Comparison of ENCODE assay signal across 8 cellular contexts in genomic region chr6:52881996-52882841, GRCh38. TPM values are rescaled to one million over a fixed set of nuclear protein-coding genes. Genes with fewer than 3 reads are reported as not detected.
DNase-seq lines count a peak whose midpoint lies in the region; ATAC-seq and TF ChIP-seq lines count a peak whose summit lies in the region.

No MANE protein-coding gene starts in this region.

- 13% methylated on average over 18 of the region's 18 CpGs for WGBS in suprapubic skin

- H3K9me2 ChIP-seq in GM23338 (ENCODE audit: insufficient read depth) (0 out of 2 replicates have a peak, but pooled peaks cover 3% of the 10 kb centered on the region), Karpas-422 (replicated peaks; ENCODE audit: insufficient read depth, low read length) (no peaks in the 10 kb centered on the region)

- TF ChIP-seq POLR2A in suprapubic skin (IDR thresholded peaks at IDR 0.05): no peak

- H2AFZ ChIP-seq in GM23338 (peak overlapping the region; percentile 93), Karpas-422 (ENCODE audit: low read length) (peak overlapping the region; percentile 92; the same call in 1 of the 2 replicates)

- peak overlapping the region; percentile 55; the same call in 2 of the 3 replicates for H3K4me3 Mint-ChIP-seq in GM23338
- peak overlapping the region; percentile 82 for H3K4me3 Mint-ChIP-seq in activated T-helper 2 cell treated with anti-CD3 and anti-CD28 coated beads, Interferon-gamma antibody, Interleukin-2, Interleukin-4, amounts not matched to agents 10 μg/mL and 5 μg/mL and 100 μg/mL, durations not matched to agents 14 hours and 24 hours and 36 hours (ENCODE audit: low read depth)

- no peaks in the 10 kb centered on the region for H3F3A ChIP-seq in GM23338 (replicated peaks; ENCODE audit: low read depth)

- peaks cover 8% of the 10 kb centered on the region; the same call in 2 of the 3 replicates for H3K4me1 Mint-ChIP-seq in GM23338
- peaks cover 22% of the 10 kb centered on the region for H3K4me1 Mint-ChIP-seq in activated T-helper 2 cell treated with anti-CD3 and anti-CD28 coated beads, Interferon-gamma antibody, Interleukin-2, Interleukin-4, amounts not matched to agents 10 μg/mL and 5 μg/mL and 100 μg/mL, durations not matched to agents 14 hours and 24 hours and 36 hours (ENCODE audit: low read depth)

- no peaks in the 10 kb centered on the region; the same call in 2 of the 3 replicates for H3K9me3 Mint-ChIP-seq in GM23338
- H3K9me3 Mint-ChIP-seq in activated T-helper 2 cell treated with anti-CD3 and anti-CD28 coated beads, Interferon-gamma antibody, Interleukin-2, Interleukin-4, amounts not matched to agents 10 μg/mL and 5 μg/mL and 100 μg/mL, durations not matched to agents 14 hours and 24 hours and 36 hours: no peaks in the 10 kb centered on the region

- H3K36me3 ChIP-seq in GM23338 (ENCODE audit: insufficient read depth) (no peaks in the 10 kb centered on the region), Karpas-422 (ENCODE audit: insufficient read depth, low read length) (no peaks in the 10 kb centered on the region), neutrophil (no peaks in the 10 kb centered on the region), suprapubic skin (no peaks in the 10 kb centered on the region)

- H3K4me1 ChIP-seq in GM23338 (ENCODE audit: insufficient read depth): 0 out of 2 replicates have a peak, but pooled peaks cover 4% of the 10 kb centered on the region
- peaks cover 3% of the 10 kb centered on the region for H3K4me1 ChIP-seq in Karpas-422 (ENCODE audit: low read length)
- H3K4me1 ChIP-seq in foreskin keratinocyte: no peaks in the 10 kb centered on the region
- peaks cover 3 to 4% of the 10 kb centered on the region in 2 experiments for H3K4me1 ChIP-seq in neutrophil (ENCODE audit: control insufficient read depth in 1 of 2, insufficient read depth in 1 of 2, low read depth in 1 of 2, low read length in 1 of 2)
- H3K4me1 ChIP-seq in suprapubic skin: peaks cover 6% of the 10 kb centered on the region

- H3K36me3 Mint-ChIP-seq in GM23338 (ENCODE audit: low read depth): no peaks in the 10 kb centered on the region
- H3K36me3 Mint-ChIP-seq in activated T-helper 2 cell treated with anti-CD3 and anti-CD28 coated beads, Interferon-gamma antibody, Interleukin-2, Interleukin-4, amounts not matched to agents 10 μg/mL and 5 μg/mL and 100 μg/mL, durations not matched to agents 14 hours and 24 hours and 36 hours (ENCODE audit: low read depth): no peaks in the 10 kb centered on the region

- H3K9ac ChIP-seq in Karpas-422 (ENCODE audit: low read length): peak overlapping the region; percentile 43; the same call in 1 of the 2 replicates

- no peaks in the 10 kb centered on the region for H3K27me3 Mint-ChIP-seq in GM23338 (ENCODE audit: insufficient read depth, low read depth, poor library complexity)
- peaks cover 9% of the 10 kb centered on the region for H3K27me3 Mint-ChIP-seq in activated T-helper 2 cell treated with anti-CD3 and anti-CD28 coated beads, Interferon-gamma antibody, Interleukin-2, Interleukin-4, amounts not matched to agents 10 μg/mL and 5 μg/mL and 100 μg/mL, durations not matched to agents 14 hours and 24 hours and 36 hours (ENCODE audit: low read depth)

- intact Hi-C loops in activated T-helper 2 cell treated with anti-CD3 and anti-CD28 coated beads, Interferon-gamma antibody, Interleukin-2, Interleukin-4, amounts not matched to agents 10 μg/mL and 5 μg/mL and 100 μg/mL, durations not matched to agents 14 hours and 24 hours and 36 hours (cut with micrococcal nuclease): loop anchor here (1.0 kb wide), 1 partner anchor 114 kb away; no protein-coding TSS in a partner anchor

- H3K27ac Mint-ChIP-seq in GM23338: no peak overlapping the region
- H3K27ac Mint-ChIP-seq in activated T-helper 2 cell treated with anti-CD3 and anti-CD28 coated beads, Interferon-gamma antibody, Interleukin-2, Interleukin-4, amounts not matched to agents 10 μg/mL and 5 μg/mL and 100 μg/mL, durations not matched to agents 14 hours and 24 hours and 36 hours: peak overlapping the region; percentile 51

- peak overlapping the region; percentile 58; the same call in 1 of the 2 replicates for H3K4me2 ChIP-seq in GM23338
- peak overlapping the region; percentile 50 for H3K4me2 ChIP-seq in Karpas-422 (ENCODE audit: low read depth, low read length, poor library complexity, severe bottlenecking)

- no peak for TF ChIP-seq EP300 in suprapubic skin (IDR thresholded peaks at IDR 0.05)

- TF ChIP-seq CTCF in GM23338 (conservative IDR thresholded peaks at IDR 0.05; ENCODE audit: low read depth in 2 of 2) (peak; percentile 79 to 86), foreskin keratinocyte (conservative IDR thresholded peaks at IDR 0.05) (peak; percentile 82), neutrophil (IDR thresholded peaks at IDR 0.05) (peak; percentile 55), suprapubic skin (IDR thresholded peaks at IDR 0.05) (peak; percentile 46 to 76)

- no peak overlapping the region for H3K27ac ChIP-seq in GM23338 (ENCODE audit: low read depth)
- H3K27ac ChIP-seq in Karpas-422 (ENCODE audit: low read length): no peak overlapping the region
- no peak overlapping the region for H3K27ac ChIP-seq in foreskin keratinocyte
- H3K27ac ChIP-seq in neutrophil: no peak overlapping the region
- H3K27ac ChIP-seq in suprapubic skin: peak overlapping the region; percentile 65

- H3K79me2 ChIP-seq in GM23338 (replicated peaks; ENCODE audit: insufficient read depth) (no peaks in the 10 kb centered on the region), Karpas-422 (ENCODE audit: low read length) (no peaks in the 10 kb centered on the region)

- DNase-seq in ELR (ENCODE audit: low read depth) (peak; percentile 80), GM23338 (ENCODE audit: low spot score) (peak; percentile 85), Karpas-422 (peak; percentile 82), RPMI7951 (ENCODE audit: low read depth) (peak; percentile 80), foreskin keratinocyte (peak; percentile 32 to 66), suprapubic skin (ENCODE audit: low spot score in 2 of 2) (peak in 1 of 2 donors; percentile 65)
- peak; percentile 60 for DNase-seq in activated T-helper 2 cell treated with anti-CD3 and anti-CD28 coated beads, Interferon-gamma antibody, Interleukin-2, Interleukin-4, amounts not matched to agents 10 μg/mL and 5 μg/mL and 100 μg/mL, durations not matched to agents 14 hours and 24 hours and 36 hours (ENCODE audit: low spot score)

- H3K9me3 ChIP-seq in Karpas-422 (ENCODE audit: low read length): no peaks in the 10 kb centered on the region
- H3K9me3 ChIP-seq in neutrophil: no peaks in the 10 kb centered on the region
- H3K9me3 ChIP-seq in suprapubic skin: no peaks in the 10 kb centered on the region

- no peaks in the 10 kb centered on the region for H4K20me1 ChIP-seq in GM23338 (replicated peaks; ENCODE audit: insufficient read depth)
- H4K20me1 ChIP-seq in Karpas-422 (ENCODE audit: insufficient read depth, low read depth, low read length): no peaks in the 10 kb centered on the region

- peak overlapping the region; percentile 41; the same call in 1 of the 2 replicates for H3K4me3 ChIP-seq in GM23338
- H3K4me3 ChIP-seq in Karpas-422 (ENCODE audit: low read length): peak overlapping the region; percentile 30; the same call in 1 of the 2 replicates
- H3K4me3 ChIP-seq in neutrophil (ENCODE audit: low read depth in 1 of 2, low read length in 1 of 2): peak overlapping the region; percentile 60 to 62
- H3K4me3 ChIP-seq in suprapubic skin: peak overlapping the region; percentile 62

- H3K27me3 ChIP-seq in GM23338 (ENCODE audit: insufficient read depth) (no peaks in the 10 kb centered on the region), Karpas-422 (ENCODE audit: low read length) (no peaks in the 10 kb centered on the region), foreskin keratinocyte (peaks cover 34% of the 10 kb centered on the region), neutrophil (no peaks in the 10 kb centered on the region), suprapubic skin (no peaks in the 10 kb centered on the region)

- ATAC-seq in GM23338 (peak; percentile 100), foreskin keratinocyte (peak; percentile 99)

TF ChIP-seq in GM23338, 12 proteins besides CTCF, POLR2A, EP300 and RAD21 (continues in another document):
- TF ChIP-seq STAT1 (IDR thresholded peaks at IDR 0.05; ENCODE audit: unreplicated experiment) (no peak), CREB1 (CRISPR knock-in tag; IDR thresholded peaks at IDR 0.05; ENCODE audit: low read depth) (no peak), JUNB (IDR thresholded peaks at IDR 0.05; ENCODE audit: unreplicated experiment) (no peak), ETS1 (IDR thresholded peaks at IDR 0.05) (no peak)

RNA-seq across cellular contexts. Expression of gene GSTA3, which starts 27.3 kb away (rescaled TPM):
- total RNA-seq in GM23338 (2014; rRNA removed; shearing (Covaris generic)): not detected in 2 replicates
- not detected in 2 replicates for polyA plus RNA-seq in GM23338 (2016; fragmentation: Nextera tagmentation; extraction: Ambion mirVana)
- not detected in 2 replicates for total RNA-seq in Karpas-422 (2014; rRNA removed; shearing (Covaris generic); ENCODE audit: low replicate concordance)
- total RNA-seq in RPMI7951 (2014; rRNA removed; shearing (Covaris generic)): not detected in 2 replicates
- not detected in 2 replicates for total RNA-seq in activated T-helper 2 cell treated with anti-CD3 and anti-CD28 coated beads, Interferon-gamma antibody, Interleukin-2, Interleukin-4, amounts not matched to agents 10 μg/mL and 5 μg/mL and 100 μg/mL, durations not matched to agents 14 hours and 24 hours and 36 hours
- total RNA-seq in foreskin keratinocyte: not detected in 2 replicates
- not detected in 2 replicates for polyA plus RNA-seq in foreskin keratinocyte
- 10 to 100 TPM; 12.4 to 17.4 (median 16.3) TPM for total RNA-seq in suprapubic skin

RNA-seq across cellular contexts. Expression of gene GSTA5, which starts 41.6 kb away (rescaled TPM):
- not detected in 2 replicates for total RNA-seq in GM23338 (2014; rRNA removed; shearing (Covaris generic))
- polyA plus RNA-seq in GM23338 (2016; fragmentation: Nextera tagmentation; extraction: Ambion mirVana): not detected in 2 replicates
- not detected in 2 replicates for total RNA-seq in Karpas-422 (2014; rRNA removed; shearing (Covaris generic); ENCODE audit: low replicate concordance)
- not detected in 2 replicates for total RNA-seq in RPMI7951 (2014; rRNA removed; shearing (Covaris generic))
- total RNA-seq in activated T-helper 2 cell treated with anti-CD3 and anti-CD28 coated beads, Interferon-gamma antibody, Interleukin-2, Interleukin-4, amounts not matched to agents 10 μg/mL and 5 μg/mL and 100 μg/mL, durations not matched to agents 14 hours and 24 hours and 36 hours: not detected in 2 replicates
- not detected in 2 replicates for total RNA-seq in foreskin keratinocyte
- not detected in 2 replicates for polyA plus RNA-seq in foreskin keratinocyte
- total RNA-seq in suprapubic skin: not detected

Comparison
In these comparisons a context has a peak if more than half of its experiments do, and no peak if none do; other contexts are left out.
1. RNA of gene GSTA3, which starts 27.3 kb away (total RNA-seq): 12.4 to 17.4 TPM in suprapubic skin; not detected in GM23338, not detected in Karpas-422, not detected in RPMI7951, not detected in activated T-helper 2 cell treated with anti-CD3 and anti-CD28 coated beads, Interferon-gamma antibody, Interleukin-2, Interleukin-4, amounts not matched to agents 10 μg/mL and 5 μg/mL and 100 μg/mL, durations not matched to agents 14 hours and 24 hours and 36 hours and not detected in foreskin keratinocyte; every median in the first group is over 10 times any median in the second.
2. Peak in every context shown above with its lines, with median percentiles within 50 percentile points of each other: H3K4me3 ChIP-seq and CTCF ChIP-seq.